Comparison of ENCODE assay signal across 26 cellular contexts in genomic region chr2:226418521-226418920, GRCh38.
DNase-seq lines count a peak whose midpoint lies in the region; FAIRE-seq and TF ChIP-seq lines count a peak whose summit lies in the region.
"Had no signal": no experiment of that assay in that cellular context is flagged by ENCODE, and none has a peak within 500 bp of the region (broad histone marks: within the 10 kb centered on the region; RNA-seq: fewer than 3 reads in every experiment).

No MANE protein-coding gene starts in this region.

- H3K4me2 ChIP-seq in osteoblast (ENCODE audit: insufficient read depth, low read length): no peak overlapping the region
- H3K4me2 ChIP-seq: BLaER1 had no signal

- no peaks in the 10 kb centered on the region for H3K79me2 ChIP-seq in osteoblast (ENCODE audit: insufficient read depth, low read length)

- no peaks in the 10 kb centered on the region for H3K9me3 ChIP-seq in osteoblast (ENCODE audit: low read depth, low read length)
- H3K9me3 ChIP-seq: BE2C, BLaER1 had no signal

- H3K27ac ChIP-seq in osteoblast (ENCODE audit: low read depth, low read length): peak overlapping the region; percentile 15
- H3K27ac ChIP-seq: BLaER1 had no signal

- FAIRE-seq in RCC 7860 (lab: Jason Lieb, UNC): no peak
- FAIRE-seq: A204.1, GM12878, GM12892, GM18507 had no signal

- no peaks in the 10 kb centered on the region for H4K20me1 ChIP-seq in osteoblast (ENCODE audit: insufficient read depth, low read length)
- H4K20me1 ChIP-seq: BLaER1 had no signal

- H3K36me3 ChIP-seq in osteoblast (ENCODE audit: insufficient read depth, low read length): no peaks in the 10 kb centered on the region
- H3K36me3 ChIP-seq: BE2C, BLaER1 had no signal

- no peak overlapping the region for H2AFZ ChIP-seq in osteoblast (ENCODE audit: low read length)

- TF ChIP-seq CTCF in osteoblast (IDR thresholded peaks at IDR 0.05; ENCODE audit: extremely low read depth, low read depth, low read length): no peak

- peak; percentile 48 for DNase-seq in M059J (ENCODE audit: low read depth)
- DNase-seq in osteoblast (ENCODE audit: insufficient read length, low spot score, missing footprints): no peak
- peak; percentile 67 for DNase-seq in stromal cell of bone marrow (ENCODE audit: low read depth)
- DNase-seq in RCC 7860 (ENCODE audit: low spot score): no peak
- DNase-seq in foreskin melanocyte: no peak
- no peak for DNase-seq in cerebellum (ENCODE audit: low spot score)
- DNase-seq: 8988T; ACHN; BE2C; C1 segment of cervical spinal cord; CD4-positive, alpha-beta memory T cell; CD4-positive, CD25-positive, alpha-beta regulatory T cell; CD8-positive, alpha-beta memory T cell; COR-L47; DMS 273 treated with DMSO at 0.1 percent for 48 hours; DMS153; DMS53; DMS79; DND-41; EL; GDM1 had no signal

- no peaks in the 10 kb centered on the region for H3K27me3 ChIP-seq in osteoblast (ENCODE audit: insufficient read depth, low read length)
- H3K27me3 ChIP-seq: BE2C, BLaER1 had no signal

- H3K4me3 ChIP-seq in osteoblast (ENCODE audit: insufficient read depth, low read length): no peak overlapping the region
- H3K4me3 ChIP-seq: BLaER1, GM12878 had no signal

- peaks cover 12% of the 10 kb centered on the region for H3K4me1 ChIP-seq in osteoblast (ENCODE audit: insufficient read depth, low read length)
- H3K4me1 ChIP-seq: BE2C had no signal

Comparison
In these comparisons a context has a peak if more than half of its experiments do, and no peak if none do; other contexts are left out.
1. DNase-seq: peak in M059J (single experiment) and stromal cell of bone marrow (single experiment); none in osteoblast (single experiment), RCC 7860 (single experiment), foreskin melanocyte (single experiment) and cerebellum (single experiment).